In the genomic region with DNA sequence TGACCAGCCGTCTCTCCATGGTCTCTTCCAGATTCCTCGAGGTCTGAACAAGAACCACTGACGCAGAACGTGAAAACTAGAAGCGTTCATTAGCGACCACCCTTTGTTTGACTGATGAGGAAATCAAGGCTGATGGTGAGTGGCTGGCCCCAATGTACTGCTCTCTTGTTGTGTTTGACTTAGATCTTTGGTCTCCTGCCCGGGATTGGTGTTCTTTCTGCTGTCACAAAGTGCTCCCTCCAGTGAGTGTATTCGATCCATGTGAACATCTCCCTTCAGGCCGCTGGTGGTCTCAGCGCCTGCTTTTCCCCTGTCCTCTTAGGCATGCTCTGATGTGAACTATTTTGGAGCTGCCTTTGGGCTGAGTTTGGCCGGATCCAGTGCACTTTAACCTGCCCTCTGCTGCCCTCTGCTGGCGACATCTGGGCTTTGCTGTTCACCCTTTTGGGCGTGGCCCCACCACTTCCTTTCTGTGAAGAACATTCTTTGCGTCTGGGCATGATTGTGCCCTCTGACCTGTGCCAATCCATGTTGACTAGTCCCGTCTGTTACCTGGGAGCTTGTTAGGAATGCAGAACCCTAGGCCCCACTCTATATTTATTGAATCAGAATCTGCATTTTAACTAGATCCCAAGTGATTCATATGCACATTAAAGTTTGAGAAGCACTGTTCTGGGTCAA, we compare ENCODE assay signal across 8 cellular contexts.
DNase-seq lines count a peak whose midpoint lies in the region; ATAC-seq and TF ChIP-seq lines count a peak whose summit lies in the region.

No MANE protein-coding gene starts in this region.

- H3K27ac ChIP-seq in right lobe of liver: no peak overlapping the region

- DNase-seq in BE2C (peak; percentile 82), NCI-H345 treated with DMSO at 0.1 percent for 48 hours (lab: John Stamatoyannopoulos, UW; ENCODE audit: unreplicated experiment) (peak; percentile 60), choroid plexus epithelial cell (ENCODE audit: low read depth) (peak; percentile 69), right lobe of liver (peak; percentile 79 to 84 (median 84))
- peak; percentile 58 for DNase-seq in activated CD4-positive, alpha-beta T cell treated with anti-CD3 and anti-CD28 coated beads for 1 hour
- peak; percentile 54 to 73 (median 70) for DNase-seq in stimulated activated CD4-positive, alpha-beta T cell treated with anti-CD3 and anti-CD28 coated beads, TNF-alpha, amount 100 ng/mL, for 48 hours (ENCODE audit: low read depth in 3 of 3)

- no peaks in the 10 kb centered on the region for H3K36me3 ChIP-seq in BE2C
- no peaks in the 10 kb centered on the region for H3K36me3 ChIP-seq in right lobe of liver

- no peak for TF ChIP-seq POLR2A in right lobe of liver (IDR thresholded peaks at IDR 0.05)

- intact Hi-C loops in right lobe of liver (cut with DNase I): loop anchor here (10.0 kb wide), 2 partner anchors 160 to 270 kb away; no protein-coding TSS in a partner anchor

- H3K4me1 ChIP-seq in BE2C: no peaks in the 10 kb centered on the region
- peaks cover 0 to 19% (median 3%) of the 10 kb centered on the region in 4 donors for H3K4me1 ChIP-seq in right lobe of liver

- H3K4me3 ChIP-seq in BE2C (ENCODE audit: low read depth, low read length): no peak overlapping the region
- H3K4me3 ChIP-seq in choroid plexus epithelial cell (ENCODE audit: low read depth, low read length): no peak overlapping the region
- no peak overlapping the region for H3K4me3 ChIP-seq in right lobe of liver

- peak; percentile 97 for ATAC-seq in GM19035 (IDR thresholded peaks at IDR 0.05; ENCODE audit: unreplicated experiment)
- peak; percentile 98 for ATAC-seq in HG03159 (IDR thresholded peaks at IDR 0.05; ENCODE audit: unreplicated experiment)
- ATAC-seq in right lobe of liver: peak; percentile 88 to 95 (median 93)

- TF ChIP-seq CTCF in BE2C (IDR thresholded peaks at IDR 0.05; ENCODE audit: low read depth, low read length) (peak; percentile 91), choroid plexus epithelial cell (conservative IDR thresholded peaks at IDR 0.05; ENCODE audit: low read depth, low read length) (peak; percentile 97), right lobe of liver (IDR thresholded peaks at IDR 0.05) (peak; percentile 84 to 91 (median 88))

- WGBS in right lobe of liver (ENCODE audit: insufficient coverage, low coverage, low lambda C conversion rate, missing lambda C conversion rate): 6% methylated on average over 11 of the region's 15 CpGs

- H3K27me3 ChIP-seq in BE2C (no peaks in the 10 kb centered on the region), right lobe of liver (no peaks in the 10 kb centered on the region)

- H3K9me3 ChIP-seq in BE2C (no peaks in the 10 kb centered on the region), right lobe of liver (no peaks in the 10 kb centered on the region)
